In genomic region chrX:44542567-44543325, GRCh38 we compare ENCODE assay signal across 8 cellular contexts. TPM values are rescaled to one million over a fixed set of nuclear protein-coding genes. Genes with fewer than 3 reads are reported as not detected.
A peak's percentile ranks its signal among the peaks of the same experiment; 100 is the strongest.
DNase-seq lines count a peak whose midpoint lies in the region; ATAC-seq and TF ChIP-seq lines count a peak whose summit lies in the region.

A gene with protein sequence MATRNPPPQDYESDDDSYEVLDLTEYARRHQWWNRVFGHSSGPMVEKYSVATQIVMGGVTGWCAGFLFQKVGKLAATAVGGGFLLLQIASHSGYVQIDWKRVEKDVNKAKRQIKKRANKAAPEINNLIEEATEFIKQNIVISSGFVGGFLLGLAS (minus strand): TSS chrX:44542859. CDS start chrX:44542832, 27 bp downstream.

- H3K4me1 ChIP-seq in GM23248 (ENCODE audit: insufficient read depth), result 0 out of 2 replicates have a peak, but pooled peaks cover 5% of the 10 kb centered on the region

- H3K79me2 ChIP-seq in GM23248 (ENCODE audit: insufficient read depth), result peaks cover 26% of the 10 kb centered on the region

- intact Hi-C loops in activated T-helper 2 cell treated with anti-CD3 and anti-CD28 coated beads, Interferon-gamma antibody, Interleukin-2, Interleukin-4, amounts not matched to agents 10 μg/mL and 5 μg/mL and 100 μg/mL, durations not matched to agents 14 hours and 24 hours and 36 hours (cut with micrococcal nuclease), result loop anchor here (2.0 to 5.0 kb wide), 2 partner anchors 535 to 584 kb away; no protein-coding TSS in a partner anchor
- intact Hi-C loops in natural killer cell (cut with micrococcal nuclease), result loop anchor here (2.0 kb wide), 1 partner anchor 584 kb away; no protein-coding TSS in a partner anchor

- H3K9me2 ChIP-seq in GM23248 (ENCODE audit: insufficient read depth), result no peaks in the 10 kb centered on the region

- peak; percentile 93 for DNase-seq in Daoy (ENCODE audit: low read depth)
- DNase-seq in GM23248, result peak; percentile 93
- DNase-seq in Kasumi-1 (lab: John Stamatoyannopoulos, UW), result peak; percentile 82 to 86
- DNase-seq in RPMI8226, result peak; percentile 94
- DNase-seq in activated T-helper 2 cell treated with anti-CD3 and anti-CD28 coated beads, Interferon-gamma antibody, Interleukin-2, Interleukin-4, amounts not matched to agents 10 μg/mL and 5 μg/mL and 100 μg/mL, durations not matched to agents 14 hours and 24 hours and 36 hours (ENCODE audit: low spot score), result peak; percentile 84
- peak; percentile 94 for DNase-seq in fibroblast of mammary gland (ENCODE audit: low read depth)
- DNase-seq in natural killer cell, result peak; percentile 80
- peak; percentile 84 for DNase-seq in stimulated activated naive CD4-positive, alpha-beta T cell treated with Interleukin-2 at 50 U/mL for 16 hours (lab: John Stamatoyannopoulos, UW)

- H2AFZ ChIP-seq in GM23248, result peak within 1 kb of the TSS; percentile 100

- H4K20me1 ChIP-seq in GM23248 (ENCODE audit: insufficient read depth), result no peaks in the 10 kb centered on the region

- TF ChIP-seq CTCF in fibroblast of mammary gland (conservative IDR thresholded peaks at IDR 0.05; ENCODE audit: control insufficient read depth, insufficient read depth, low read depth, low read length) (peak; percentile 47), natural killer cell (IDR thresholded peaks at IDR 0.05) (peak; percentile 11)

- 1 to 2% methylated on average over 18 to 32 of the region's 35 CpGs for WGBS in GM23248 (ENCODE audit: low coverage in 1 of 2, low lambda C conversion rate in 2 of 2, missing lambda C conversion rate in 2 of 2), 2 experiments

- H3K4me2 ChIP-seq in GM23248 (ENCODE audit: unreplicated experiment), result peak within 1 kb of the TSS; percentile 76

- H3K9ac ChIP-seq in GM23248, result peak within 1 kb of the TSS; percentile 96

- no peaks in the 10 kb centered on the region for H3K27me3 ChIP-seq in GM23248 (replicated peaks; ENCODE audit: insufficient read depth)

- H3K27ac ChIP-seq in GM23248, result peak within 1 kb of the TSS; percentile 35

- in situ Hi-C loops in GM23248 (cut with MboI), result no loop called here

- no peaks in the 10 kb centered on the region for H3K36me3 ChIP-seq in GM23248 (ENCODE audit: low read depth)

- peak within 1 kb of the TSS; percentile 91 for H3K4me3 Mint-ChIP-seq in activated T-helper 2 cell treated with anti-CD3 and anti-CD28 coated beads, Interferon-gamma antibody, Interleukin-2, Interleukin-4, amounts not matched to agents 10 μg/mL and 5 μg/mL and 100 μg/mL, durations not matched to agents 14 hours and 24 hours and 36 hours (ENCODE audit: low read depth)
- peak within 1 kb of the TSS; percentile 93 for H3K4me3 Mint-ChIP-seq in natural killer cell

- peaks cover 15% of the 10 kb centered on the region for H3K4me1 Mint-ChIP-seq in activated T-helper 2 cell treated with anti-CD3 and anti-CD28 coated beads, Interferon-gamma antibody, Interleukin-2, Interleukin-4, amounts not matched to agents 10 μg/mL and 5 μg/mL and 100 μg/mL, durations not matched to agents 14 hours and 24 hours and 36 hours (ENCODE audit: low read depth)
- H3K4me1 Mint-ChIP-seq in natural killer cell, result peaks cover 15 to 19% of the 10 kb centered on the region in 2 donors

- H3K4me3 ChIP-seq in GM23248 (peak within 1 kb of the TSS; percentile 87), fibroblast of mammary gland (ENCODE audit: control insufficient read depth, low read depth, low read length) (peak within 1 kb of the TSS; percentile 78)

- no peaks in the 10 kb centered on the region for H3K9me3 ChIP-seq in GM23248 (ENCODE audit: low read depth)

- peak within 1 kb of the TSS; percentile 88 for H3K27ac Mint-ChIP-seq in activated T-helper 2 cell treated with anti-CD3 and anti-CD28 coated beads, Interferon-gamma antibody, Interleukin-2, Interleukin-4, amounts not matched to agents 10 μg/mL and 5 μg/mL and 100 μg/mL, durations not matched to agents 14 hours and 24 hours and 36 hours
- H3K27ac Mint-ChIP-seq in natural killer cell, result peak within 1 kb of the TSS; percentile 73 to 88

- H3K9me3 Mint-ChIP-seq in activated T-helper 2 cell treated with anti-CD3 and anti-CD28 coated beads, Interferon-gamma antibody, Interleukin-2, Interleukin-4, amounts not matched to agents 10 μg/mL and 5 μg/mL and 100 μg/mL, durations not matched to agents 14 hours and 24 hours and 36 hours, result no peaks in the 10 kb centered on the region
- H3K9me3 Mint-ChIP-seq in natural killer cell, result no peaks in the 10 kb centered on the region

- H3K27me3 Mint-ChIP-seq in activated T-helper 2 cell treated with anti-CD3 and anti-CD28 coated beads, Interferon-gamma antibody, Interleukin-2, Interleukin-4, amounts not matched to agents 10 μg/mL and 5 μg/mL and 100 μg/mL, durations not matched to agents 14 hours and 24 hours and 36 hours (ENCODE audit: low read depth), result no peaks in the 10 kb centered on the region
- no peaks in the 10 kb centered on the region for H3K27me3 Mint-ChIP-seq in natural killer cell (ENCODE audit: low read depth in 2 of 2)

- H3F3A ChIP-seq in GM23248 (ENCODE audit: insufficient read depth), result no peaks in the 10 kb centered on the region

- H3K36me3 Mint-ChIP-seq in activated T-helper 2 cell treated with anti-CD3 and anti-CD28 coated beads, Interferon-gamma antibody, Interleukin-2, Interleukin-4, amounts not matched to agents 10 μg/mL and 5 μg/mL and 100 μg/mL, durations not matched to agents 14 hours and 24 hours and 36 hours (ENCODE audit: low read depth), result peaks cover 11% of the 10 kb centered on the region
- no peaks in the 10 kb centered on the region for H3K36me3 Mint-ChIP-seq in natural killer cell

- ATAC-seq in natural killer cell, result peak; percentile 97 to 98 (median 97)

RNA-seq across cellular contexts. Expression of the gene that starts here (rescaled TPM):
- 17.3 and 19.7 TPM in 2 replicates for total RNA-seq in Daoy (2014; rRNA removed; shearing (Covaris generic))
- 7.8 and 19.6 TPM in 2 replicates for total RNA-seq in GM23248 (2014; rRNA removed; shearing (Covaris generic))
- 13.9 and 14.8 TPM in 2 replicates for polyA plus RNA-seq in GM23248 (2016; fragmentation: Nextera tagmentation; extraction: Ambion mirVana)
- total RNA-seq in activated T-helper 2 cell treated with anti-CD3 and anti-CD28 coated beads, Interferon-gamma antibody, Interleukin-2, Interleukin-4, amounts not matched to agents 10 μg/mL and 5 μg/mL and 100 μg/mL, durations not matched to agents 14 hours and 24 hours and 36 hours, result 9.0 and 10.9 TPM in 2 replicates
- total RNA-seq in natural killer cell, result 10 to 100 TPM in 1 of 3 donors, 1 to 10 TPM in 2; 6.1 to 10.6 (median 6.5) TPM

Comparison
In these comparisons a context has a peak if more than half of its experiments do, and no peak if none do; other contexts are left out.
1. Peak in every context shown above with its lines: DNase-seq, ATAC-seq, H3K4me3 ChIP-seq and H3K27ac ChIP-seq.